In the genomic region with DNA sequence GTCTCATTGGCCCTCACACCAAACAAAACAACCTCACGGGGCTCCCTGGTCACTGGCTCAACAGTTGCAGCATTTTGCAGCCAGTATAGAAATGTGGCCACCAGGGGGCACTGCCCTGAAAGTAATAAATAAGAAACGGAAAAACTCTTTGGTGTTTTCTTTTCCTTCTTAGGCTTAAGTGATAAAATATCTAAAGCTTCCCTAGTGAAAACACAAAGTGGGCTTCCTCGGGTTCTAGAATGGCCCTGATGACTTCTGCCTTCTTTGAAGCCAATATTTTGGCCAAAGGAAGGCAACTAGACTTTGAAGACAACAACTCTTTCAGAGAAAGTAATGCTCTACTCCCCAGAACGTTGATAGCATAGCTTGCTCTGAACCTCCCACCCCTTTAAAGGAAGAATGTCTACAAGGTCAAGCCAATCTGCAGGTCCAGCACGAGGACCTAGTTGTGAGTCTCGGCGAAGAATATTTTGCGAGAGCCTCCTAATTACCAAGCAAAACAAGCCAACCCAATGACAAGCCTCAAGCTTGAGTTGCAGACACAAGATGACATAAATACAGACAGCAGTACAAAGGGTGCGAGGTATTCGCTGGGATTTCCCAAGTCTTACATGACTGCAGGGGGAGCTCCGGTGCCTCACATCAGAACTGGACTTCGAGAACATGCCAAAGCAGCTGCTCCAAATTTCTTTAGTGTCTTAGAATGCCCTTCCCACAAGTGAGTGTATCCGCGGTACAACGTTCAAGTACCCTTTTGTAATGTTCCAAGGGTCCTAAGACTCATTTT, we compare ENCODE assay signal across 8 cellular contexts. TPM values are rescaled to one million over a fixed set of nuclear protein-coding genes. Genes with fewer than 3 reads are reported as not detected.
DNase-seq lines count a peak whose midpoint lies in the region; ATAC-seq and TF ChIP-seq lines count a peak whose summit lies in the region.

No MANE protein-coding gene starts in this region.

- no peaks in the 10 kb centered on the region for H3K9me3 Mint-ChIP-seq in neural progenitor cell

- H3K27ac Mint-ChIP-seq in neural progenitor cell = no peak overlapping the region

- H3F3A ChIP-seq in neural progenitor cell (ENCODE audit: low read depth) = peaks cover 28% of the 10 kb centered on the region

- H3K4me3 ChIP-seq in neural progenitor cell = peak overlapping the region; percentile 100
- peak overlapping the region; percentile 68 to 79 (median 72) for H3K4me3 ChIP-seq in stomach

- no peaks in the 10 kb centered on the region for H3K36me3 Mint-ChIP-seq in neural progenitor cell

- 10 to 20% (median 19%) methylated on average over 15 of the region's 15 CpGs for WGBS in stomach, 5 donors

- H3K4me1 ChIP-seq in foreskin keratinocyte = peaks cover 6% of the 10 kb centered on the region
- peaks cover 31% of the 10 kb centered on the region for H3K4me1 ChIP-seq in neural progenitor cell
- peaks cover 26 to 59% (median 38%) of the 10 kb centered on the region in 4 donors for H3K4me1 ChIP-seq in stomach

- peak overlapping the region; percentile 85 for H3K4me3 Mint-ChIP-seq in neural progenitor cell

- H3K27me3 ChIP-seq in foreskin keratinocyte = no peaks in the 10 kb centered on the region
- peaks cover 17% of the 10 kb centered on the region for H3K27me3 ChIP-seq in neural progenitor cell
- H3K27me3 ChIP-seq in stomach = no peaks in the 10 kb centered on the region

- H3K9me3 ChIP-seq in neural progenitor cell (ENCODE audit: low read depth) (no peaks in the 10 kb centered on the region), stomach (no peaks in the 10 kb centered on the region)

- H3K36me3 ChIP-seq in neural progenitor cell (no peaks in the 10 kb centered on the region), stomach (peaks cover 0 to 5% (median 0%) of the 10 kb centered on the region in 4 donors)

- no peak for TF ChIP-seq EP300 in Ishikawa (IDR thresholded peaks at IDR 0.05; ENCODE audit: borderline replicate concordance)
- TF ChIP-seq EP300 in stomach (IDR thresholded peaks at IDR 0.05) = no peak

- no peak overlapping the region for H3K9ac ChIP-seq in neural progenitor cell

- peaks cover 3% of the 10 kb centered on the region for H3K27me3 Mint-ChIP-seq in neural progenitor cell (ENCODE audit: insufficient read depth, low read depth)

- intact Hi-C loops in stomach (cut with DNase I; ENCODE audit: low total_unique reads) = no loop called here

- H4K20me1 ChIP-seq in neural progenitor cell (ENCODE audit: low read depth) = peaks cover 39% of the 10 kb centered on the region

- peaks cover 40% of the 10 kb centered on the region for H3K4me1 Mint-ChIP-seq in neural progenitor cell

- H2AFZ ChIP-seq in neural progenitor cell (replicated peaks) = peak overlapping the region; percentile 30

- DNase-seq in EH (ENCODE audit: low read depth) (peak; percentile 77), RPMI7951 (ENCODE audit: low read depth) (peak; percentile 66), foreskin keratinocyte (peak; percentile 62 to 78), neural progenitor cell (ENCODE audit: low spot score) (peak; percentile 93), stomach (peak; percentile 90)
- peak; percentile 59 for DNase-seq in activated T-helper 9 cell treated with anti-CD3 and anti-CD28 coated beads, Interleukin-2, amount 50 U/mL, for 16 hours (ENCODE audit: low read depth)

- peak; percentile 59 for TF ChIP-seq RAD21 in Ishikawa (IDR thresholded peaks at IDR 0.05; ENCODE audit: low read depth)

- peak; percentile 51 for ATAC-seq in foreskin keratinocyte
- ATAC-seq in HG02884 (IDR thresholded peaks at IDR 0.05; ENCODE audit: unreplicated experiment) = no peak

- H3K27ac ChIP-seq in foreskin keratinocyte (peak overlapping the region; percentile 3), neural progenitor cell (no peak overlapping the region), stomach (peak overlapping the region; percentile 33 to 100 (median 74))

- peaks cover 60% of the 10 kb centered on the region for H3K79me2 ChIP-seq in neural progenitor cell (ENCODE audit: low read depth)

- peak; percentile 78 for TF ChIP-seq CTCF in foreskin keratinocyte (conservative IDR thresholded peaks at IDR 0.05)
- peak; percentile 86 for TF ChIP-seq CTCF in neural progenitor cell (IDR thresholded peaks at IDR 0.05)
- TF ChIP-seq CTCF in stomach (IDR thresholded peaks at IDR 0.05) = peak in 6 of 7 experiments; percentile 34 to 95 (median 69)

- peak overlapping the region; percentile 99 for H3K4me2 ChIP-seq in neural progenitor cell

- no peak for TF ChIP-seq POLR2A in stomach (IDR thresholded peaks at IDR 0.05)

TF ChIP-seq in Ishikawa, 13 proteins besides CTCF, POLR2A, EP300 and RAD21:
- TF ChIP-seq EGR1 (IDR thresholded peaks at IDR 0.05) (no peak), TEAD4 (IDR thresholded peaks at IDR 0.05) (no peak), NFIC (IDR thresholded peaks at IDR 0.05) (no peak), CEBPB (IDR thresholded peaks at IDR 0.05) (no peak), FOXM1 (IDR thresholded peaks at IDR 0.05; ENCODE audit: borderline replicate concordance, low read depth) (no peak)
- TF ChIP-seq, protein P1, sequence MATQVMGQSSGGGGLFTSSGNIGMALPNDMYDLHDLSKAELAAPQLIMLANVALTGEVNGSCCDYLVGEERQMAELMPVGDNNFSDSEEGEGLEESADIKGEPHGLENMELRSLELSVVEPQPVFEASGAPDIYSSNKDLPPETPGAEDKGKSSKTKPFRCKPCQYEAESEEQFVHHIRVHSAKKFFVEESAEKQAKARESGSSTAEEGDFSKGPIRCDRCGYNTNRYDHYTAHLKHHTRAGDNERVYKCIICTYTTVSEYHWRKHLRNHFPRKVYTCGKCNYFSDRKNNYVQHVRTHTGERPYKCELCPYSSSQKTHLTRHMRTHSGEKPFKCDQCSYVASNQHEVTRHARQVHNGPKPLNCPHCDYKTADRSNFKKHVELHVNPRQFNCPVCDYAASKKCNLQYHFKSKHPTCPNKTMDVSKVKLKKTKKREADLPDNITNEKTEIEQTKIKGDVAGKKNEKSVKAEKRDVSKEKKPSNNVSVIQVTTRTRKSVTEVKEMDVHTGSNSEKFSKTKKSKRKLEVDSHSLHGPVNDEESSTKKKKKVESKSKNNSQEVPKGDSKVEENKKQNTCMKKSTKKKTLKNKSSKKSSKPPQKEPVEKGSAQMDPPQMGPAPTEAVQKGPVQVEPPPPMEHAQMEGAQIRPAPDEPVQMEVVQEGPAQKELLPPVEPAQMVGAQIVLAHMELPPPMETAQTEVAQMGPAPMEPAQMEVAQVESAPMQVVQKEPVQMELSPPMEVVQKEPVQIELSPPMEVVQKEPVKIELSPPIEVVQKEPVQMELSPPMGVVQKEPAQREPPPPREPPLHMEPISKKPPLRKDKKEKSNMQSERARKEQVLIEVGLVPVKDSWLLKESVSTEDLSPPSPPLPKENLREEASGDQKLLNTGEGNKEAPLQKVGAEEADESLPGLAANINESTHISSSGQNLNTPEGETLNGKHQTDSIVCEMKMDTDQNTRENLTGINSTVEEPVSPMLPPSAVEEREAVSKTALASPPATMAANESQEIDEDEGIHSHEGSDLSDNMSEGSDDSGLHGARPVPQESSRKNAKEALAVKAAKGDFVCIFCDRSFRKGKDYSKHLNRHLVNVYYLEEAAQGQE (IDR thresholded peaks at IDR 0.05; ENCODE audit: low read depth) = no peak

RNA-seq across cellular contexts. Expression of a gene that starts 2.6 kb away (rescaled TPM):
- total RNA-seq in RPMI7951 (2014; rRNA removed; shearing (Covaris generic)) = 7.7 and 14.0 TPM in 2 replicates
- 77.9 and 94.3 TPM in 2 replicates for total RNA-seq in foreskin keratinocyte
- polyA plus RNA-seq in foreskin keratinocyte = 55.4 and 75.3 TPM in 2 replicates
- total RNA-seq in neural progenitor cell (ENCODE audit: low replicate concordance) = 25.8 and 34.6 TPM in 2 replicates
- 10 to 100 TPM; 17.8 to 46.3 (median 29.5) TPM for total RNA-seq in stomach
- polyA plus RNA-seq in stomach = 10 to 100 TPM; 23.3 to 32.8 (median 28.4) TPM
